In the genomic region with DNA sequence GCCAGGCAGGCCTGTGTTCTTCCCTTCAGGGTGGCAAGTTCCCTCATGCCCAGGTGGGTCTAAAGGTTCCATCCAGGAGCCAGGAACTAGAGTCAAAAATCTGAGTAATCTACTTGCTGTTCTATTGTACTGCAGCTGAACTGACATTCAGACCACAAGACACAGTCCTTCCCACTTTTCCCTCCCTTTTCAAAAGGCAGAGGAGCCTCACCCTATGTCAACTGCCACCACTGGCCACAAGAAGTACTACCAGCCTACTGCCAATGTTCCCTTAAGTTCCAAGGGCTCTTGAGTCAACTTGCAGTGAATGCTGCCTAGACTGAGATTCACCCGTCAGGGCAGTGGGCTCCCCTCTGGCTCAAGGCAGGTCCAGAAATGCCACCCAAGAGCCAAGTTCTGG, we compare ENCODE assay signal across 17 cellular contexts.
A peak's percentile ranks its signal among the peaks of the same experiment; 100 is the strongest.
DNase-seq lines count a peak whose midpoint lies in the region; ATAC-seq and TF ChIP-seq lines count a peak whose summit lies in the region.
"Had no signal": no experiment of that assay in that cellular context is flagged by ENCODE, and none has a peak within 500 bp of the region (broad histone marks: within the 10 kb centered on the region; RNA-seq: fewer than 3 reads in every experiment).

No MANE protein-coding gene starts in this region.

- H3K4me3 ChIP-seq in epithelial cell of esophagus (ENCODE audit: low read length): no peak overlapping the region
- no peak overlapping the region for H3K4me3 ChIP-seq in mesendoderm (ENCODE audit: low read length)
- H3K4me3 ChIP-seq: GM12878 had no signal

- H2AK5ac ChIP-seq in mesendoderm (ENCODE audit: low read length): no peak overlapping the region

- no peak for TF ChIP-seq CTCF in epithelial cell of esophagus (IDR thresholded peaks at IDR 0.05; ENCODE audit: insufficient read depth, low read depth, low read length, missing control alignments)

- DNase-seq in DMS53 (lab: John Stamatoyannopoulos, UW): peak; percentile 17
- no peak for DNase-seq in DMS53 treated with DMSO at 0.1 percent for 48 hours (lab: John Stamatoyannopoulos, UW; ENCODE audit: unreplicated experiment)
- peak; percentile 4 for DNase-seq in MV-4-11 (lab: John Stamatoyannopoulos, UW)
- peak; percentile 36 for DNase-seq in epithelial cell of esophagus (ENCODE audit: low read depth)
- peak; percentile 48 for DNase-seq in mesendoderm
- no peak for DNase-seq in HuH-7 (ENCODE audit: low spot score)
- DNase-seq in activated naive CD4-positive, alpha-beta T cell treated with anti-CD3 and anti-CD28 coated beads, Interleukin-2, amount 50 U/mL, for 72 hours (ENCODE audit: low spot score in 2 of 2): no peak
- DNase-seq: 8988T, C1 segment of cervical spinal cord, DMS 273 treated with DMSO at 0.1 percent for 48 hours, NCI-H146 had no signal

- ATAC-seq in activated naive CD4-positive, alpha-beta T cell treated with anti-CD3 and anti-CD28 coated beads, Interleukin-2, amount 50 U/mL, for 72 hours: no peak
- ATAC-seq in GM19023 (IDR thresholded peaks at IDR 0.05; ENCODE audit: unreplicated experiment): no peak
- ATAC-seq: GM12878, HepG2, Right ventricle myocardium inferior, SK-N-SH treated with all-trans-retinoic acid at 6 μM for 48 hours had no signal

- no peaks in the 10 kb centered on the region for H3K36me3 Mint-ChIP-seq in activated naive CD4-positive, alpha-beta T cell treated with anti-CD3 and anti-CD28 coated beads, Interleukin-2, amount 50 U/mL, for 72 hours

- H2BK5ac ChIP-seq in mesendoderm (ENCODE audit: low read length): no peak overlapping the region

- no peaks in the 10 kb centered on the region for H3K36me3 ChIP-seq in mesendoderm (ENCODE audit: control insufficient read depth, insufficient read depth, low read length)

- no CpG with 5 or more reads among the region's 1 CpG for WGBS in mesendoderm (ENCODE audit: extremely low coverage, insufficient coverage, low lambda C conversion rate)

- no peaks in the 10 kb centered on the region for H3K4me1 ChIP-seq in mesendoderm (ENCODE audit: control insufficient read depth, low read depth, low read length)

- no peak overlapping the region for H3K18ac ChIP-seq in mesendoderm (ENCODE audit: low read length)

- peaks cover 0 to 5% of the 10 kb centered on the region in 2 donors for H3K9me3 Mint-ChIP-seq in activated naive CD4-positive, alpha-beta T cell treated with anti-CD3 and anti-CD28 coated beads, Interleukin-2, amount 50 U/mL, for 72 hours

- H4K8ac ChIP-seq in mesendoderm (ENCODE audit: low read depth, low read length): no peak overlapping the region

- no peak overlapping the region for H3K9ac ChIP-seq in mesendoderm (ENCODE audit: low read length)

- H3K79me1 ChIP-seq in mesendoderm (ENCODE audit: low read length): no peaks in the 10 kb centered on the region

- H3K27me3 ChIP-seq in mesendoderm (ENCODE audit: insufficient read depth, low read length, poor library complexity): no peaks in the 10 kb centered on the region

- no peak overlapping the region for H3K56ac ChIP-seq in mesendoderm (ENCODE audit: low read length)

- no peak overlapping the region for H3K4ac ChIP-seq in mesendoderm (ENCODE audit: low read depth, low read length)

- no peak overlapping the region for H4K5ac ChIP-seq in mesendoderm (ENCODE audit: low read length)

- no peak overlapping the region for H3K27ac ChIP-seq in mesendoderm (ENCODE audit: low read depth, low read length)

- no peaks in the 10 kb centered on the region for H3K79me2 ChIP-seq in mesendoderm (ENCODE audit: control insufficient read depth, insufficient read depth, low read length)

- H3K27ac Mint-ChIP-seq in activated naive CD4-positive, alpha-beta T cell treated with anti-CD3 and anti-CD28 coated beads, Interleukin-2, amount 50 U/mL, for 72 hours: no peak overlapping the region
- H3K27ac Mint-ChIP-seq: T-helper 1 cell treated with Interleukin-12 subunit alpha and Interleukin-12 subunit beta and Interleukin-4 antibody, amounts not matched to agents 30 μg/mL and 1 μg/mL, for 36 hours had no signal

- no peak overlapping the region for H3K4me2 ChIP-seq in mesendoderm (ENCODE audit: low read length)

- H3K23ac ChIP-seq in mesendoderm (ENCODE audit: low read length): no peak overlapping the region

- H2BK120ac ChIP-seq in mesendoderm (ENCODE audit: low read depth, low read length): no peak overlapping the region

- no peak overlapping the region for H2BK15ac ChIP-seq in mesendoderm (replicated peaks; ENCODE audit: low read depth)

Comparison
In these comparisons a context has a peak if more than half of its experiments do, and no peak if none do; other contexts are left out.
1. DNase-seq: peak in DMS53 (single experiment), MV-4-11 (single experiment), epithelial cell of esophagus (single experiment) and mesendoderm (single experiment); none in DMS53 treated with DMSO at 0.1 percent for 48 hours (single experiment), HuH-7 (single experiment) and activated naive CD4-positive, alpha-beta T cell treated with anti-CD3 and anti-CD28 coated beads, Interleukin-2, amount 50 U/mL, for 72 hours (0 of 2).